ENCODE assay signal across 17 cellular contexts in the genomic region with DNA sequence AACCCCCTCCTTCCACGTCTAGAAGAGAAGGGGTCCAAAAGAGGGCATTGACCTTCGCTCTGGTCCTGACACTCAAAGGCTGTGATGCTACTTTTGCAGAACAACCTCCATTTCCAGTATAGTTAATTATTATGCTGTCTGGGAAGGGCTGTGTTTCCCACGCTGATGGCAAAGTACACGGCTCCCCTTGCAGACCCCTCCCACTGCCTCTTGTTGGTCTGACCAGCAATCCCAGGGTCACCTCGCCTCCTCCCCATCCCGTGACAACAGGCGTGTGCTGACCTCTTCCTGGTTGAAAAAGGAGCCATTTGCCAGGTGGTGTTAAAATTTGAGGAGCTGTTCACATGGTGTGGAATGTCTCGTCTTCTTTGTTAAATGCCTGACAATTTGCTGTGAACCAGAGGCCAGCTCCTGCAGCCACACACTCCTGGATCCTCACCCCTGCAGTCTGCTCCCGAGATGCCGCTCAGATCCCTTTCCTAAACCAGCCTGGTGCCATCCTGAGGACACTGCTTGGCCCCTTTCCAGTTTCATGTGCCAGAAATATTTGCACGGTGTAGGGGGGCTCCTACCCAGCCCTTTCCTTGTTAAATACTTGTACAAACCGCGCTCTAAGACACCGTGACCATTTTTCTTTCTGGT.
DNase-seq lines count a peak whose midpoint lies in the region; ATAC-seq and TF ChIP-seq lines count a peak whose summit lies in the region.
"Had no signal": no experiment of that assay in that cellular context is flagged by ENCODE, and none has a peak within 500 bp of the region (broad histone marks: within the 10 kb centered on the region; RNA-seq: fewer than 3 reads in every experiment).

No MANE protein-coding gene starts in this region.

- peak; percentile 34 for DNase-seq in activated effector memory CD4-positive, alpha-beta T cell treated with anti-CD3 and anti-CD28 coated beads, Interleukin-2, amount 50 U/mL, for 16 hours
- DNase-seq in activated effector memory CD4-positive, alpha-beta T cell treated with Interleukin-2 at 50 U/mL for 16 hours = no peak
- DNase-seq in colonic mucosa = peak; percentile 3
- peak; percentile 22 for DNase-seq in left lobe of liver (ENCODE audit: low spot score)
- peak; percentile 18 for DNase-seq in ureter (ENCODE audit: low spot score)
- DNase-seq in SHP77 treated with DMSO at 0.1 percent for 48 hours (lab: John Stamatoyannopoulos, UW) = no peak
- DNase-seq: AML-193; Calu3; CD4-positive, CD25-positive, alpha-beta regulatory T cell; DMS79; NCI-H1694; NCI-H2107; NCI-H446 treated with DMSO at 0.1 percent for 48 hours; NCI-H774 had no signal

- no peaks in the 10 kb centered on the region for H3K4me1 ChIP-seq in colonic mucosa

- ATAC-seq in left lobe of liver = no peak
- no peak for ATAC-seq in HG03196 (IDR thresholded peaks at IDR 0.05; ENCODE audit: unreplicated experiment)
- ATAC-seq in HG03159 (IDR thresholded peaks at IDR 0.05; ENCODE audit: unreplicated experiment) = no peak
- ATAC-seq: K562 had no signal

- no peaks in the 10 kb centered on the region for H3K36me3 ChIP-seq in colonic mucosa

- no peak overlapping the region for H3K9ac ChIP-seq in colonic mucosa (ENCODE audit: low read depth in 2 of 2, low read length in 2 of 2)

- no peak overlapping the region for H3K4me3 ChIP-seq in colonic mucosa
- H3K4me3 ChIP-seq: K562 had no signal

- TF ChIP-seq CTCF in colonic mucosa (IDR thresholded peaks at IDR 0.05) = no peak

- no peaks in the 10 kb centered on the region for H3K27me3 ChIP-seq in colonic mucosa

- intact Hi-C loops in colonic mucosa (cut with DNase I) = no loop called here

- no peak overlapping the region for H3K27ac ChIP-seq in colonic mucosa

- no peaks in the 10 kb centered on the region for H3K9me3 ChIP-seq in colonic mucosa

Comparison
In these comparisons a context has a peak if more than half of its experiments do, and no peak if none do; other contexts are left out.
1. DNase-seq: peak in activated effector memory CD4-positive, alpha-beta T cell treated with anti-CD3 and anti-CD28 coated beads, Interleukin-2, amount 50 U/mL, for 16 hours (single experiment), colonic mucosa (single experiment), left lobe of liver (single experiment) and ureter (single experiment); none in activated effector memory CD4-positive, alpha-beta T cell treated with Interleukin-2 at 50 U/mL for 16 hours (single experiment) and SHP77 treated with DMSO at 0.1 percent for 48 hours (single experiment).